ENCODE assay signal across 8 cellular contexts in genomic region chr11:70180906-70181305, GRCh38.
"Had no signal": no experiment of that assay in that cellular context is flagged by ENCODE, and none has a peak within 500 bp of the region (broad histone marks: within the 10 kb centered on the region; RNA-seq: fewer than 3 reads in every experiment).

No MANE protein-coding gene starts in this region.

- H3K9me3 ChIP-seq: HAP-1 had no signal

- H3K9ac ChIP-seq: GM23248 had no signal

- H3K36me3 ChIP-seq: HAP-1 had no signal

- H3K27ac ChIP-seq: GM23248, HL-60 had no signal

- ATAC-seq: HCT116, HepG2, K562 had no signal

- FAIRE-seq: HepG2, K562 had no signal

- H3K4me1 ChIP-seq: HAP-1 had no signal

- H2AFZ ChIP-seq: GM23248 had no signal

- DNase-seq: GM23248, GOT3, HFFc6 had no signal

- H3K4me3 ChIP-seq: GM23248, HAP-1, K562 had no signal
